In genomic region chr11:122193881-122194480, GRCh38 we compare ENCODE assay signal across 8 cellular contexts.
DNase-seq lines count a peak whose midpoint lies in the region; ATAC-seq and TF ChIP-seq lines count a peak whose summit lies in the region.
"Not testable (repeated sequence)": the region's sequence is repeated elsewhere in the genome, so short reads cannot be mapped to it uniquely, and the experiment has no call there.

No MANE protein-coding gene starts in this region.

- H3K27ac ChIP-seq in ACC112 (ENCODE audit: low read depth, low read length) = peak overlapping the region; percentile 99
- peak overlapping the region; percentile 66 for H3K27ac ChIP-seq in Panc1 (ENCODE audit: low read length)
- H3K27ac ChIP-seq in foreskin keratinocyte = peak overlapping the region; percentile 80
- peak overlapping the region in 2 of 3 donors; percentile 53 to 64 for H3K27ac ChIP-seq in thyroid gland

- intact Hi-C loops in Panc1 (cut with micrococcal nuclease; ENCODE audit: unreplicated experiment); thyroid gland (cut with DNase I): not testable (repeated sequence)

- not testable (repeated sequence) for BruUV-seq in Panc1 (replicated peaks; lab: Mats Ljungman, UMichigan)

- H3K4me3 ChIP-seq in ACC112 (ENCODE audit: low read depth, low read length); Panc1 (ENCODE audit: low read depth in 2 of 2, low read length in 2 of 2); adipocyte (ENCODE audit: low read length); epithelial cell of esophagus (ENCODE audit: low read length); thyroid gland (replicated peaks in 1 of 3): not testable (repeated sequence)

- not testable (repeated sequence) for ATAC-seq in Panc1, foreskin keratinocyte

- not testable (repeated sequence) for H3K9me3 Mint-ChIP-seq in osteocyte (ENCODE audit: unreplicated experiment)

- not testable (repeated sequence) for TF ChIP-seq CTCF in Panc1 (IDR thresholded peaks at IDR 0.05); epithelial cell of esophagus (IDR thresholded peaks at IDR 0.05; ENCODE audit: insufficient read depth, low read depth, low read length, missing control alignments); foreskin keratinocyte (conservative IDR thresholded peaks at IDR 0.05); osteocyte (IDR thresholded peaks at IDR 0.05); thyroid gland (IDR thresholded peaks at IDR 0.05)

- H3K27ac Mint-ChIP-seq in osteocyte (ENCODE audit: unreplicated experiment) = peak overlapping the region; percentile 44

- H3K27me3 Mint-ChIP-seq in osteocyte (ENCODE audit: unreplicated experiment) = not testable (repeated sequence)

- TF ChIP-seq POLR2A in thyroid gland (IDR thresholded peaks at IDR 0.05) = not testable (repeated sequence)

- peaks cover 14% of the 10 kb centered on the region for H3K36me3 ChIP-seq in ACC112 (ENCODE audit: insufficient read depth, low read length)
- not testable (repeated sequence) for H3K36me3 ChIP-seq in Panc1 (ENCODE audit: control insufficient read depth, insufficient read depth, low read length); adipocyte (ENCODE audit: control insufficient read depth, insufficient read depth, low read length, severe bottlenecking); thyroid gland

- H3K36me3 Mint-ChIP-seq in osteocyte (ENCODE audit: unreplicated experiment) = not testable (repeated sequence)

- POLR2A ChIA-PET in Panc1 (lab: Charles Lee) = not testable (repeated sequence)

- in situ Hi-C loops in Panc1 (cut with HindIII; ENCODE audit: low pct_unique_long_range_greater_than_20kb, low sequenced_read_pairs) = not testable (repeated sequence)

- 92 to 94% methylated on average over 5 of the region's 5 CpGs for WGBS in thyroid gland, 2 donors

- peak overlapping the region; percentile 65 for H3K9ac ChIP-seq in adipocyte (ENCODE audit: low read length)

- H3K9me3 ChIP-seq in Panc1 (ENCODE audit: control insufficient read depth, insufficient read depth, low read depth, low read length); adipocyte (ENCODE audit: control insufficient read depth, low read length); thyroid gland: not testable (repeated sequence)

- H3K27me3 ChIP-seq in ACC112 (ENCODE audit: insufficient read depth, low read length); Panc1 (ENCODE audit: control insufficient read depth, insufficient read depth, low read length); adipocyte (replicated peaks; ENCODE audit: control insufficient read depth, insufficient read depth, low read length); foreskin keratinocyte; thyroid gland: not testable (repeated sequence)

- H2AFZ ChIP-seq in ACC112 (ENCODE audit: low read length, unreplicated experiment) = not testable (repeated sequence)

- CTCF ChIA-PET in Panc1 (lab: Charles Lee) = not testable (repeated sequence)

- H3K4me3 Mint-ChIP-seq in osteocyte (ENCODE audit: unreplicated experiment) = not testable (repeated sequence)

- H3K4me1 ChIP-seq in ACC112 (ENCODE audit: control insufficient read depth, insufficient read depth, low read length, unreplicated experiment) (peaks cover 88% of the 10 kb centered on the region), Panc1 (ENCODE audit: control insufficient read depth, insufficient read depth, low read length) (peaks cover 34% of the 10 kb centered on the region), adipocyte (ENCODE audit: control insufficient read depth, insufficient read depth, low read length) (peaks cover 73% of the 10 kb centered on the region), foreskin keratinocyte (peaks cover 58% of the 10 kb centered on the region), thyroid gland (peaks cover 23 to 27% of the 10 kb centered on the region in 2 donors)

- H3K4me1 Mint-ChIP-seq in osteocyte (ENCODE audit: unreplicated experiment) = peaks cover 68% of the 10 kb centered on the region

- DNase-seq in LHCN-M2 (ENCODE audit: low read depth) (peak; percentile 69), epithelial cell of esophagus (ENCODE audit: low read depth) (peak; percentile 41), foreskin keratinocyte (peak in 1 of 2 donors; percentile 68)
- not testable (repeated sequence) for DNase-seq in Panc1 (ENCODE audit: low read depth, low spot score); adipocyte (ENCODE audit: low read depth); osteocyte (ENCODE audit: extremely low spot score, unreplicated experiment); thyroid gland

- peaks cover 83% of the 10 kb centered on the region for H3K79me2 ChIP-seq in ACC112 (ENCODE audit: control insufficient read depth, insufficient read depth, low read length, unreplicated experiment)
